ENCODE assay signal across 19 cellular contexts in genomic region chr10:44240766-44241165, GRCh38.
DNase-seq lines count a peak whose midpoint lies in the region; TF ChIP-seq lines count a peak whose summit lies in the region.
"Had no signal": no experiment of that assay in that cellular context is flagged by ENCODE, and none has a peak within 500 bp of the region (broad histone marks: within the 10 kb centered on the region; RNA-seq: fewer than 3 reads in every experiment).

No MANE protein-coding gene starts in this region.

- H3K27me3 ChIP-seq in esophagus muscularis mucosa: no peaks in the 10 kb centered on the region

- H3K27ac ChIP-seq in esophagus muscularis mucosa (replicated peaks in 1 of 4): no peak overlapping the region
- H3K27ac ChIP-seq: PC-9, RWPE1 had no signal

- no peak for TF ChIP-seq CTCF in esophagus muscularis mucosa (IDR thresholded peaks at IDR 0.05)

- DNase-seq in A172 (ENCODE audit: low spot score) (peak; percentile 41), EH (ENCODE audit: low read depth) (peak; percentile 17), esophagus muscularis mucosa (ENCODE audit: extremely low spot score) (peak; percentile 75), myocyte (ENCODE audit: low read depth) (peak; percentile 53), NCI-H146 (lab: John Stamatoyannopoulos, UW) (no peak)
- no peak for DNase-seq in activated CD4-positive, alpha-beta T cell treated with anti-CD3 and anti-CD28 coated beads, Interleukin-2, amount 50 U/mL, for 1 hour
- DNase-seq in activated CD4-positive, alpha-beta T cell treated with anti-CD3 and anti-CD28 coated beads, Interleukin-2, amount 10 ng/mL, durations not matched to agents 24 days and 14 days: no peak
- DNase-seq: C1 segment of cervical spinal cord; CD8-positive, alpha-beta T cell; DMS153; GDM1; NCI-H1105; NCI-H2029 treated with DMSO at 0.1 percent for 48 hours; NCI-H226; NCI-H510A treated with DMSO at 0.1 percent for 48 hours; NCI-H748 treated with DMSO at 0.1 percent for 48 hours had no signal

- TF ChIP-seq EP300 in esophagus muscularis mucosa (IDR thresholded peaks at IDR 0.05): no peak

- no peaks in the 10 kb centered on the region for H3K9me3 Mint-ChIP-seq in activated CD4-positive, alpha-beta T cell treated with anti-CD3 and anti-CD28 coated beads, Interleukin-2, amount 10 ng/mL, durations not matched to agents 24 days and 14 days

- no peaks in the 10 kb centered on the region for H3K4me1 ChIP-seq in esophagus muscularis mucosa

- no peak overlapping the region for H3K4me3 ChIP-seq in esophagus muscularis mucosa
- H3K4me3 ChIP-seq: PC-9 had no signal

- no peak overlapping the region for H3K27ac Mint-ChIP-seq in activated CD4-positive, alpha-beta T cell treated with anti-CD3 and anti-CD28 coated beads, Interleukin-2, amount 10 ng/mL, durations not matched to agents 24 days and 14 days
- H3K27ac Mint-ChIP-seq: CD8-positive, alpha-beta T cell; IgD-negative memory B cell had no signal

- no peak for TF ChIP-seq POLR2A in esophagus muscularis mucosa (IDR thresholded peaks at IDR 0.05; ENCODE audit: low read depth)

- WGBS in esophagus muscularis mucosa: 84% methylated on average over 5 of the region's 5 CpGs

- no peaks in the 10 kb centered on the region for H3K9me3 ChIP-seq in esophagus muscularis mucosa

- H3K36me3 ChIP-seq in esophagus muscularis mucosa: no peaks in the 10 kb centered on the region

- no peaks in the 10 kb centered on the region for H3K27me3 Mint-ChIP-seq in activated CD4-positive, alpha-beta T cell treated with anti-CD3 and anti-CD28 coated beads, Interleukin-2, amount 10 ng/mL, durations not matched to agents 24 days and 14 days
- H3K27me3 Mint-ChIP-seq: IgD-negative memory B cell had no signal

- H3K4me1 Mint-ChIP-seq in activated CD4-positive, alpha-beta T cell treated with anti-CD3 and anti-CD28 coated beads, Interleukin-2, amount 10 ng/mL, durations not matched to agents 24 days and 14 days: no peaks in the 10 kb centered on the region
- H3K4me1 Mint-ChIP-seq: IgD-negative memory B cell had no signal

- intact Hi-C loops in esophagus muscularis mucosa (cut with DNase I): no loop called here
- intact Hi-C loops in activated CD4-positive, alpha-beta T cell treated with anti-CD3 and anti-CD28 coated beads, Interleukin-2, amount 10 ng/mL, durations not matched to agents 24 days and 14 days (cut with micrococcal nuclease): no loop called here

- no peak overlapping the region for H3K4me3 Mint-ChIP-seq in activated CD4-positive, alpha-beta T cell treated with anti-CD3 and anti-CD28 coated beads, Interleukin-2, amount 10 ng/mL, durations not matched to agents 24 days and 14 days
- H3K4me3 Mint-ChIP-seq: CD8-positive, alpha-beta T cell; IgD-negative memory B cell had no signal

- no peaks in the 10 kb centered on the region for H3K36me3 Mint-ChIP-seq in activated CD4-positive, alpha-beta T cell treated with anti-CD3 and anti-CD28 coated beads, Interleukin-2, amount 10 ng/mL, durations not matched to agents 24 days and 14 days (ENCODE audit: low read depth)
- H3K36me3 Mint-ChIP-seq: CD8-positive, alpha-beta T cell; IgD-negative memory B cell had no signal

Comparison
In these comparisons a context has a peak if more than half of its experiments do, and no peak if none do; other contexts are left out.
1. DNase-seq: peak in A172 (single experiment), EH (single experiment), esophagus muscularis mucosa (single experiment) and myocyte (single experiment); none in activated CD4-positive, alpha-beta T cell treated with anti-CD3 and anti-CD28 coated beads, Interleukin-2, amount 50 U/mL, for 1 hour (single experiment), NCI-H146 (single experiment) and activated CD4-positive, alpha-beta T cell treated with anti-CD3 and anti-CD28 coated beads, Interleukin-2, amount 10 ng/mL, durations not matched to agents 24 days and 14 days (single experiment).